14 cellular contexts compared by ENCODE assay signal in genomic region chr18:44699571-44700261, GRCh38. TPM values are rescaled to one million over a fixed set of nuclear protein-coding genes. Genes with fewer than 3 reads are reported as not detected.
DNase-seq lines count a peak whose midpoint lies in the region; ATAC-seq, FAIRE-seq and TF ChIP-seq lines count a peak whose summit lies in the region.
"Had no signal": no experiment of that assay in that cellular context is flagged by ENCODE, and none has a peak within 500 bp of the region (broad histone marks: within the 10 kb centered on the region; RNA-seq: fewer than 3 reads in every experiment).

No MANE protein-coding gene starts in this region.

- H3K4me3 Mint-ChIP-seq in chondrocyte (ENCODE audit: unreplicated experiment), result no peak overlapping the region
- peak overlapping the region; percentile 2 for H3K4me3 Mint-ChIP-seq in memory B cell
- H3K4me3 Mint-ChIP-seq in stimulated activated effector memory CD8-positive, alpha-beta T cell treated with anti-CD3 and anti-CD28 coated beads, Interleukin-12 subunit alpha, Interleukin-12 subunit beta, amount 100 ng/mL, for 72 hours, result no peak overlapping the region

- H3K9me3 Mint-ChIP-seq in chondrocyte (ENCODE audit: low read depth), result no peaks in the 10 kb centered on the region
- H3K9me3 Mint-ChIP-seq in memory B cell, result no peaks in the 10 kb centered on the region
- H3K9me3 Mint-ChIP-seq in stimulated activated effector memory CD8-positive, alpha-beta T cell treated with anti-CD3 and anti-CD28 coated beads, Interleukin-12 subunit alpha, Interleukin-12 subunit beta, amount 100 ng/mL, for 72 hours, result no peaks in the 10 kb centered on the region
- H3K9me3 Mint-ChIP-seq: activated T-helper 2 cell treated with anti-CD3 and anti-CD28 coated beads, Interferon-gamma antibody, Interleukin-2, Interleukin-4, amounts not matched to agents 10 μg/mL and 5 μg/mL and 100 μg/mL, durations not matched to agents 14 hours and 24 hours and 36 hours had no signal

- DNase-seq in GM12891 (ENCODE audit: insufficient read length, low spot score), result no peak
- DNase-seq in chondrocyte (ENCODE audit: low spot score), result no peak
- no peak for DNase-seq in memory B cell (ENCODE audit: low spot score in 2 of 2)
- DNase-seq in stimulated activated effector memory CD8-positive, alpha-beta T cell treated with anti-CD3 and anti-CD28 coated beads, Interleukin-12 subunit alpha, Interleukin-12 subunit beta, amount 100 ng/mL, for 72 hours (ENCODE audit: low spot score in 2 of 2), result no peak
- no peak for DNase-seq in NCI-H2107 treated with DMSO at 0.1 percent for 48 hours (lab: John Stamatoyannopoulos, UW; ENCODE audit: unreplicated experiment)
- DNase-seq: NCI-H2029 treated with DMSO at 0.1 percent for 48 hours, NCI-H82, retina, SHP77, T-helper 9 cell had no signal

- TF ChIP-seq CTCF in chondrocyte (IDR thresholded peaks at IDR 0.05), result no peak

- no peak for TF ChIP-seq POLR2A in GM12891 (IDR thresholded peaks at IDR 0.05; ENCODE audit: low read depth, low read length)

- ATAC-seq in memory B cell (ENCODE audit: low read depth), result no peak
- no peak for ATAC-seq in stimulated activated effector memory CD8-positive, alpha-beta T cell treated with anti-CD3 and anti-CD28 coated beads, Interleukin-12 subunit alpha, Interleukin-12 subunit beta, amount 100 ng/mL, for 72 hours
- no peak for ATAC-seq in GM18498 (IDR thresholded peaks at IDR 0.05; ENCODE audit: unreplicated experiment)
- no peak for ATAC-seq in HG03045 (IDR thresholded peaks at IDR 0.05; ENCODE audit: unreplicated experiment)
- ATAC-seq in GM19452 (IDR thresholded peaks at IDR 0.05; ENCODE audit: unreplicated experiment), result no peak

- H3K27ac Mint-ChIP-seq in chondrocyte (ENCODE audit: unreplicated experiment) (peak overlapping the region; percentile 46), memory B cell (peak overlapping the region; percentile 9)
- H3K27ac Mint-ChIP-seq in stimulated activated effector memory CD8-positive, alpha-beta T cell treated with anti-CD3 and anti-CD28 coated beads, Interleukin-12 subunit alpha, Interleukin-12 subunit beta, amount 100 ng/mL, for 72 hours, result peak overlapping the region; percentile 78
- H3K27ac Mint-ChIP-seq: activated T-helper 2 cell treated with anti-CD3 and anti-CD28 coated beads, Interferon-gamma antibody, Interleukin-2, Interleukin-4, amounts not matched to agents 10 μg/mL and 5 μg/mL and 100 μg/mL, durations not matched to agents 14 hours and 24 hours and 36 hours had no signal

- peak; percentile 48 for FAIRE-seq in GM12891 (lab: Jason Lieb, UNC)

- H3K27me3 Mint-ChIP-seq in chondrocyte (ENCODE audit: low read depth), result no peaks in the 10 kb centered on the region
- no peaks in the 10 kb centered on the region for H3K27me3 Mint-ChIP-seq in memory B cell

- peaks cover 5% of the 10 kb centered on the region for H3K36me3 Mint-ChIP-seq in chondrocyte (ENCODE audit: low read depth)
- peaks cover 29% of the 10 kb centered on the region for H3K36me3 Mint-ChIP-seq in memory B cell
- H3K36me3 Mint-ChIP-seq in stimulated activated effector memory CD8-positive, alpha-beta T cell treated with anti-CD3 and anti-CD28 coated beads, Interleukin-12 subunit alpha, Interleukin-12 subunit beta, amount 100 ng/mL, for 72 hours, result peaks cover 34% of the 10 kb centered on the region

- H3K4me1 Mint-ChIP-seq in chondrocyte (ENCODE audit: low read depth) (peaks cover 51% of the 10 kb centered on the region), memory B cell (peaks cover 60% of the 10 kb centered on the region)
- H3K4me1 Mint-ChIP-seq in stimulated activated effector memory CD8-positive, alpha-beta T cell treated with anti-CD3 and anti-CD28 coated beads, Interleukin-12 subunit alpha, Interleukin-12 subunit beta, amount 100 ng/mL, for 72 hours, result peaks cover 60% of the 10 kb centered on the region

TF ChIP-seq in GM12891, 5 proteins besides CTCF, POLR2A, EP300 and RAD21:
- TF ChIP-seq POLR2AphosphoS5 (IDR thresholded peaks at IDR 0.05; ENCODE audit: low read depth, low read length) (no peak), PAX5 (IDR thresholded peaks at IDR 0.05; ENCODE audit: insufficient read depth, low read length, severe bottlenecking) (no peak), POU2F2 (IDR thresholded peaks at IDR 0.05; ENCODE audit: low read depth, low read length) (no peak), SPI1 (IDR thresholded peaks at IDR 0.05; ENCODE audit: low read depth, low read length) (no peak), TAF1 (IDR thresholded peaks at IDR 0.05; ENCODE audit: low read depth, low read length) (no peak)

RNA-seq across cellular contexts. Expression of gene SETBP1, which starts 19.0 kb away (rescaled TPM):
- polyA plus RNA-seq in GM12891 (2012; ENCODE audit: low read depth, missing spikeins), result 3.4 TPM
- 28.8 to 44.5 TPM (median 29.3 TPM) in 3 replicates for total RNA-seq in chondrocyte

Comparison
In these comparisons a context has a peak if more than half of its experiments do, and no peak if none do; other contexts are left out.
1. H3K27ac Mint-ChIP-seq: peak in every context shown above with its lines; median percentile 78 in stimulated activated effector memory CD8-positive, alpha-beta T cell treated with anti-CD3 and anti-CD28 coated beads, Interleukin-12 subunit alpha, Interleukin-12 subunit beta, amount 100 ng/mL, for 72 hours; 46 in chondrocyte; 9 in memory B cell.